1 cellular context compared by ENCODE assay signal in genomic region chr10:69406302-69406811, GRCh38.
TF ChIP-seq lines count a peak whose summit lies in the region.

No MANE protein-coding gene starts in this region.

TF ChIP-seq in endothelial cell of umbilical vein, 7 proteins besides CTCF, POLR2A, EP300 and RAD21 (continued from another document):
- TF ChIP-seq FOS (IDR thresholded peaks at IDR 0.05; ENCODE audit: borderline replicate concordance, insufficient read depth, low read length), result no peak
- TF ChIP-seq EZH2 (IDR thresholded peaks at IDR 0.05; ENCODE audit: borderline replicate concordance, low read depth, low read length, severe bottlenecking), result no peak
- TF ChIP-seq POLR2AphosphoS5 (IDR thresholded peaks at IDR 0.05; ENCODE audit: insufficient read depth, low read depth, low read length), result no peak
- no peak for TF ChIP-seq GATA2 (IDR thresholded peaks at IDR 0.05; ENCODE audit: insufficient read depth, insufficient read length, low read depth, low read length)
